ENCODE assay signal across 1 cellular context in the genomic region with DNA sequence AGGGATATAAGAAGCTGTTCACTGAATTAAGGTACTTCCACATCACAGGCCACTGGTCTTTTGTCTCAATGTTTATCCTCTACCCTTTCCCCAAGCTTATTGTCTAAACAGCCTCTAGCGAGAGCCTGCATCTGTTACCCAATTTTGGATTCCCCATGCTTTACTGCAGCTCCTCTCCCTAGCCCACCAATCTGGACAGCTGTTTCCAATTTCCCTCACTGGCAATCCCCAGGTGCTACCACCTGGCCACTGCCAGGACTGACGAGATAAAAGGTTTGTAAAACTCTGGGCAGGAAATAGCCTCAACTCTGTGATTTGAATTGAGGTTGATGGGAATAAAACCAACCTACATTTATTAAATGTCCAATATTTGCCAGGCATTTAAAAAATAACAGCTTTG.
TF ChIP-seq lines count a peak whose summit lies in the region.

No MANE protein-coding gene starts in this region.

TF ChIP-seq in GM23338, 12 proteins besides CTCF, POLR2A, EP300 and RAD21 (continued from another document):
- no peak for TF ChIP-seq POLR2AphosphoS5 (IDR thresholded peaks at IDR 0.05; ENCODE audit: low read depth)
